In genomic region chr15:27970661-27971392, GRCh38 we compare ENCODE assay signal across 1 cellular context.
TF ChIP-seq lines count a peak whose summit lies in the region.

No MANE protein-coding gene starts in this region.

TF ChIP-seq in K562, 482 proteins besides CTCF, POLR2A, EP300 and RAD21 (continued from another document):
- TF ChIP-seq HMGN3 (IDR thresholded peaks at IDR 0.05; ENCODE audit: borderline replicate concordance, extremely low read depth, insufficient read length, low read depth, low read length) (no peak), CXXC5 (CRISPR knock-in tag; IDR thresholded peaks at IDR 0.05) (0 out of 2 replicates have a peak, but pooled peaks have one; percentile 50), ZNF75A (CRISPR knock-in tag; IDR thresholded peaks at IDR 0.05) (0 out of 2 replicates have a peak, but pooled peaks have one; percentile 79), PREB (CRISPR knock-in tag; IDR thresholded peaks at IDR 0.05) (no peak), NR3C1 (CRISPR knock-in tag; IDR thresholded peaks at IDR 0.05) (no peak), E4F1 (CRISPR knock-in tag; IDR thresholded peaks at IDR 0.05; ENCODE audit: borderline replicate concordance) (0 out of 2 replicates have a peak, but pooled peaks have one; percentile 53), ZNF146 (CRISPR knock-in tag; IDR thresholded peaks at IDR 0.05; ENCODE audit: unreplicated experiment) (no peak), ZBTB40 (IDR thresholded peaks at IDR 0.05) (peak; percentile 29; the same call in 1 of the 2 replicates), ZBTB40 (CRISPR knock-in tag; IDR thresholded peaks at IDR 0.05) (no peak), EWSR1 (IDR thresholded peaks at IDR 0.05; ENCODE audit: borderline replicate concordance, low read depth, partially characterized antibody) (no peak), ATF2 (CRISPR knock-in tag; IDR thresholded peaks at IDR 0.05) (no peak), ZBTB7A (IDR thresholded peaks at IDR 0.05; ENCODE audit: borderline replicate concordance, control insufficient read depth, low read depth, low read length) (no peak), PPARD (CRISPR knock-in tag; IDR thresholded peaks at IDR 0.05) (no peak), CCAR2 (IDR thresholded peaks at IDR 0.05; ENCODE audit: low read depth, low read length) (no peak), LCOR (CRISPR knock-in tag; IDR thresholded peaks at IDR 0.05) (peak; percentile 62; the same call in 1 of the 2 replicates), MITF (IDR thresholded peaks at IDR 0.05) (no peak)
- TF ChIP-seq, protein P1, sequence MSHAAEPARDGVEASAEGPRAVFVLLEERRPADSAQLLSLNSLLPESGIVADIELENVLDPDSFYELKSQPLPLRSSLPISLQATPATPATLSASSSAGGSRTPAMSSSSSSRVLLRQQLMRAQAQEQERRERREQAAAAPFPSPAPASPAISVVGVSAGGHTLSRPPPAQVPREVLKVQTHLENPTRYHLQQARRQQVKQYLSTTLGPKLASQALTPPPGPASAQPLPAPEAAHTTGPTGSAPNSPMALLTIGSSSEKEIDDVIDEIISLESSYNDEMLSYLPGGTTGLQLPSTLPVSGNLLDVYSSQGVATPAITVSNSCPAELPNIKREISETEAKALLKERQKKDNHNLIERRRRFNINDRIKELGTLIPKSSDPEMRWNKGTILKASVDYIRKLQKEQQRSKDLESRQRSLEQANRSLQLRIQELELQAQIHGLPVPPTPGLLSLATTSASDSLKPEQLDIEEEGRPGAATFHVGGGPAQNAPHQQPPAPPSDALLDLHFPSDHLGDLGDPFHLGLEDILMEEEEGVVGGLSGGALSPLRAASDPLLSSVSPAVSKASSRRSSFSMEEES (CRISPR knock-in tag; IDR thresholded peaks at IDR 0.05) = no peak
- TF ChIP-seq, protein P2, sequence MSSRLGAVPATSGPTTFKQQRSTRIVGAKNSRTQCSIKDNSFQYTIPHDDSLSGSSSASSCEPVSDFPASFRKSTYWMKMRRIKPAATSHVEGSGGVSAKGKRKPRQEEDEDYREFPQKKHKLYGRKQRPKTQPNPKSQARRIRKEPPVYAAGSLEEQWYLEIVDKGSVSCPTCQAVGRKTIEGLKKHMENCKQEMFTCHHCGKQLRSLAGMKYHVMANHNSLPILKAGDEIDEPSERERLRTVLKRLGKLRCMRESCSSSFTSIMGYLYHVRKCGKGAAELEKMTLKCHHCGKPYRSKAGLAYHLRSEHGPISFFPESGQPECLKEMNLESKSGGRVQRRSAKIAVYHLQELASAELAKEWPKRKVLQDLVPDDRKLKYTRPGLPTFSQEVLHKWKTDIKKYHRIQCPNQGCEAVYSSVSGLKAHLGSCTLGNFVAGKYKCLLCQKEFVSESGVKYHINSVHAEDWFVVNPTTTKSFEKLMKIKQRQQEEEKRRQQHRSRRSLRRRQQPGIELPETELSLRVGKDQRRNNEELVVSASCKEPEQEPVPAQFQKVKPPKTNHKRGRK (tag; IDR thresholded peaks at IDR 0.05) = peak; percentile 62; the same call in 1 of the 2 replicates
